In the genomic region with DNA sequence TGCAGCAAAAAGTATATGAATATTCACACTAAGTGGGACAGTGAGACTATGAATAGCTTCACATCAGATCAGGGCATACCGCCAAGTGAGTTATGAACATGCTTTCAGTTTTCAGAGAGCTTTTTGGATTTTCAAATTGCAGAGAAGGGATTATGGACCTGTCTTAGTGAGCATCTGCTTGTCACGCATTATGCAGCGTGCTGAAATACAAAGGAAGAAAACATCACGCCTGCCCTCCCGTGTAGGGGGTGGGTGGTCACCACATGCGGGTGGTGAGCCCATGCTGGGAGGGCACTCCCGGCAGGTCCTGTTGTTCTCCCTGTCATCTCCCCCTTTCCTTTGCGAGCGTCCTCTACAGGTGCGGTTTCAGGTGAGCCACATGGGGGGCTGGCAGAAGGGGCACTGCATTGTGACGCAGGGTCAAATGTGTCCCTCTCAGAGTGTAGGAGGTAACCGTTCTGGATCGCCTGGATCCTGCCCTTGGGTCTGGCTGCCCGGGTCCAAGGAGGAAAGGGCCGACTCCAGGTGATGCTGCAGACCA, we compare ENCODE assay signal across 8 cellular contexts. TPM values are rescaled to one million over a fixed set of nuclear protein-coding genes. Genes with fewer than 3 reads are reported as not detected.
A peak's percentile ranks its signal among the peaks of the same experiment; 100 is the strongest.
DNase-seq lines count a peak whose midpoint lies in the region; ATAC-seq lines count a peak whose summit lies in the region.

No MANE protein-coding gene starts in this region.

- intact Hi-C loops in activated CD4-positive, alpha-beta T cell treated with anti-CD3 and anti-CD28 coated beads, Interleukin-2, amount 10 ng/mL, durations not matched to agents 24 days and 14 days (cut with micrococcal nuclease): loop anchor here (1.0 to 10.0 kb wide), 5 partner anchors 13 to 995 kb away; partner anchors contain the start of genes CINP, RCOR1 and TECPR2

- H3K27ac Mint-ChIP-seq in activated CD4-positive, alpha-beta T cell treated with anti-CD3 and anti-CD28 coated beads, Interleukin-2, amount 10 ng/mL, durations not matched to agents 24 days and 14 days: peak overlapping the region; percentile 94
- peak overlapping the region; percentile 86 for H3K27ac Mint-ChIP-seq in activated naive CD4-positive, alpha-beta T cell treated with anti-CD3 and anti-CD28 coated beads, Interleukin-2, amount 10 ng/mL, durations not matched to agents 7 days and 5 days
- peak overlapping the region; percentile 94 for H3K27ac Mint-ChIP-seq in stimulated activated memory B cell treated with anti-CD40 and anti-IgM and Interleukin-4, amounts not matched to agents 10 μg/mL and 1 μg/mL and 100 μg/mL, for 72 hours

- H3K36me3 Mint-ChIP-seq in activated CD4-positive, alpha-beta T cell treated with anti-CD3 and anti-CD28 coated beads, Interleukin-2, amount 10 ng/mL, durations not matched to agents 24 days and 14 days (ENCODE audit: low read depth): peaks cover 46% of the 10 kb centered on the region
- H3K36me3 Mint-ChIP-seq in activated naive CD4-positive, alpha-beta T cell treated with anti-CD3 and anti-CD28 coated beads, Interleukin-2, amount 10 ng/mL, durations not matched to agents 7 days and 5 days: peaks cover 24% of the 10 kb centered on the region
- peaks cover 27% of the 10 kb centered on the region for H3K36me3 Mint-ChIP-seq in stimulated activated memory B cell treated with anti-CD40 and anti-IgM and Interleukin-4, amounts not matched to agents 10 μg/mL and 1 μg/mL and 100 μg/mL, for 72 hours

- H3K4me1 Mint-ChIP-seq in activated CD4-positive, alpha-beta T cell treated with anti-CD3 and anti-CD28 coated beads, Interleukin-2, amount 10 ng/mL, durations not matched to agents 24 days and 14 days: peaks cover 71% of the 10 kb centered on the region
- peaks cover 57% of the 10 kb centered on the region for H3K4me1 Mint-ChIP-seq in activated naive CD4-positive, alpha-beta T cell treated with anti-CD3 and anti-CD28 coated beads, Interleukin-2, amount 10 ng/mL, durations not matched to agents 7 days and 5 days
- H3K4me1 Mint-ChIP-seq in stimulated activated memory B cell treated with anti-CD40 and anti-IgM and Interleukin-4, amounts not matched to agents 10 μg/mL and 1 μg/mL and 100 μg/mL, for 72 hours: peaks cover 81% of the 10 kb centered on the region

- no peaks in the 10 kb centered on the region for H3K9me3 Mint-ChIP-seq in activated CD4-positive, alpha-beta T cell treated with anti-CD3 and anti-CD28 coated beads, Interleukin-2, amount 10 ng/mL, durations not matched to agents 24 days and 14 days
- H3K9me3 Mint-ChIP-seq in activated naive CD4-positive, alpha-beta T cell treated with anti-CD3 and anti-CD28 coated beads, Interleukin-2, amount 10 ng/mL, durations not matched to agents 7 days and 5 days: no peaks in the 10 kb centered on the region
- no peaks in the 10 kb centered on the region for H3K9me3 Mint-ChIP-seq in stimulated activated memory B cell treated with anti-CD40 and anti-IgM and Interleukin-4, amounts not matched to agents 10 μg/mL and 1 μg/mL and 100 μg/mL, for 72 hours

- CTCF ChIA-PET in activated naive CD4-positive, alpha-beta T cell treated with anti-CD3 and anti-CD28 coated beads, Interleukin-2, amount 10 ng/mL, durations not matched to agents 7 days and 5 days (lab: Charles Lee): interaction anchor here (1.7 kb wide), 1 partner anchor 35 kb away, joined by 6 read pairs; no protein-coding TSS in a partner anchor

- peak; percentile 61 for DNase-seq in activated CD4-positive, alpha-beta T cell treated with anti-CD3 and anti-CD28 coated beads, Interleukin-2, amount 10 ng/mL, durations not matched to agents 24 days and 14 days
- no peak for DNase-seq in activated CD4-positive, alpha-beta T cell treated with anti-CD3 and anti-CD28 coated beads for 1 hour
- no peak for DNase-seq in activated naive CD4-positive, alpha-beta T cell treated with anti-CD3 and anti-CD28 coated beads, Interleukin-2, amount 10 ng/mL, durations not matched to agents 7 days and 5 days
- DNase-seq in NCI-H1436 treated with DMSO at 0.1 percent for 48 hours (lab: John Stamatoyannopoulos, UW): no peak
- no peak for DNase-seq in NCI-H1417 (lab: John Stamatoyannopoulos, UW)
- DNase-seq in EL: no peak

- H3K4me3 Mint-ChIP-seq in activated CD4-positive, alpha-beta T cell treated with anti-CD3 and anti-CD28 coated beads, Interleukin-2, amount 10 ng/mL, durations not matched to agents 24 days and 14 days: peak overlapping the region; percentile 83
- H3K4me3 Mint-ChIP-seq in activated naive CD4-positive, alpha-beta T cell treated with anti-CD3 and anti-CD28 coated beads, Interleukin-2, amount 10 ng/mL, durations not matched to agents 7 days and 5 days: peak overlapping the region; percentile 44
- peak overlapping the region; percentile 76 for H3K4me3 Mint-ChIP-seq in stimulated activated memory B cell treated with anti-CD40 and anti-IgM and Interleukin-4, amounts not matched to agents 10 μg/mL and 1 μg/mL and 100 μg/mL, for 72 hours

- no peaks in the 10 kb centered on the region for H3K27me3 Mint-ChIP-seq in activated CD4-positive, alpha-beta T cell treated with anti-CD3 and anti-CD28 coated beads, Interleukin-2, amount 10 ng/mL, durations not matched to agents 24 days and 14 days
- H3K27me3 Mint-ChIP-seq in activated naive CD4-positive, alpha-beta T cell treated with anti-CD3 and anti-CD28 coated beads, Interleukin-2, amount 10 ng/mL, durations not matched to agents 7 days and 5 days: no peaks in the 10 kb centered on the region
- no peaks in the 10 kb centered on the region for H3K27me3 Mint-ChIP-seq in stimulated activated memory B cell treated with anti-CD40 and anti-IgM and Interleukin-4, amounts not matched to agents 10 μg/mL and 1 μg/mL and 100 μg/mL, for 72 hours

- peak; percentile 2 for ATAC-seq in HG02943 (IDR thresholded peaks at IDR 0.05; ENCODE audit: low read depth, unreplicated experiment)
- peak; percentile 24 for ATAC-seq in stimulated activated memory B cell treated with anti-CD40 and anti-IgM and Interleukin-4, amounts not matched to agents 10 μg/mL and 1 μg/mL and 100 μg/mL, for 72 hours

RNA-seq across cellular contexts. Expression of gene TRAF3, which starts 42.6 kb away (rescaled TPM):
- 64.6 and 68.8 TPM in 2 replicates for total RNA-seq in activated CD4-positive, alpha-beta T cell treated with anti-CD3 and anti-CD28 coated beads, Interleukin-2, amount 10 ng/mL, durations not matched to agents 24 days and 14 days
